In genomic region chrX:138775501-138775900, GRCh38 we compare ENCODE assay signal across 10 cellular contexts.
A peak's percentile ranks its signal among the peaks of the same experiment; 100 is the strongest.
DNase-seq lines count a peak whose midpoint lies in the region; ATAC-seq and TF ChIP-seq lines count a peak whose summit lies in the region.
"Had no signal": no experiment of that assay in that cellular context is flagged by ENCODE, and none has a peak within 500 bp of the region (broad histone marks: within the 10 kb centered on the region; RNA-seq: fewer than 3 reads in every experiment).

No MANE protein-coding gene starts in this region.

- no peaks in the 10 kb centered on the region for H3F3A ChIP-seq in SK-N-SH (replicated peaks; ENCODE audit: insufficient read depth)

- TF ChIP-seq RAD21 in SK-N-SH (IDR thresholded peaks at IDR 0.05; ENCODE audit: low read length), result peak; percentile 58

- TF ChIP-seq EP300 in SK-N-SH (IDR thresholded peaks at IDR 0.05; ENCODE audit: borderline replicate concordance in 1 of 2, low read depth in 1 of 2, low read length in 1 of 2), result no peak

- 2% methylated on average over 5 of the region's 5 CpGs for WGBS in SK-N-SH (ENCODE audit: low lambda C conversion rate)

- no peak overlapping the region for H3K4me3 Mint-ChIP-seq in CD14-positive monocyte
- H3K4me3 Mint-ChIP-seq: stimulated activated naive CD8-positive, alpha-beta T cell treated with anti-CD3 and anti-CD28 coated beads, Interleukin-15, Interleukin-2, amounts not matched to agents 100 ng/mL and 50 ng/mL, for 24 hours had no signal

- H3K4me3 ChIP-seq in SK-N-SH (ENCODE audit: low read depth in 2 of 2, low read length in 1 of 2), result no peak overlapping the region

- DNase-seq in CD14-positive monocyte (ENCODE audit: low spot score), result no peak
- DNase-seq in SK-N-SH, result peak; percentile 30
- DNase-seq in inferior parietal cortex (ENCODE audit: extremely low spot score), result peak; percentile 54
- no peak for DNase-seq in NCI-H146 treated with DMSO at 0.1 percent for 48 hours (lab: John Stamatoyannopoulos, UW; ENCODE audit: unreplicated experiment)

- no peaks in the 10 kb centered on the region for H3K9me3 ChIP-seq in SK-N-SH

- no peak overlapping the region for H3K27ac Mint-ChIP-seq in CD14-positive monocyte
- H3K27ac Mint-ChIP-seq: stimulated activated naive CD8-positive, alpha-beta T cell treated with anti-CD3 and anti-CD28 coated beads, Interleukin-15, Interleukin-2, amounts not matched to agents 100 ng/mL and 50 ng/mL, for 24 hours had no signal

- H3K9me2 ChIP-seq in SK-N-SH, result no peaks in the 10 kb centered on the region

- H3K4me1 ChIP-seq in SK-N-SH (ENCODE audit: control insufficient read depth in 1 of 2, insufficient read depth in 2 of 2, low read depth in 1 of 2, low read length in 1 of 2), result no peaks in the 10 kb centered on the region

- POLR2A ChIA-PET in SK-N-SH (lab: Yijun Ruan, JAX), result no interaction called here

- no peaks in the 10 kb centered on the region for H4K20me1 ChIP-seq in SK-N-SH (ENCODE audit: insufficient read depth)

- CTCF ChIA-PET in SK-N-SH (lab: Yijun Ruan, JAX), result interaction anchor here (0.9 to 1.2 kb wide), 4 partner anchors 9 to 785 kb away, joined by 3 to 4 read pairs (median 4); no protein-coding TSS in a partner anchor

- TF ChIP-seq CTCF in CD14-positive monocyte (IDR thresholded peaks at IDR 0.05) (peak; percentile 46), SK-N-SH (IDR thresholded peaks at IDR 0.05) (peak; percentile 62)

- H3K27me3 ChIP-seq in SK-N-SH (ENCODE audit: insufficient read depth), result no peaks in the 10 kb centered on the region

- H3K79me2 ChIP-seq in SK-N-SH (ENCODE audit: insufficient read depth), result no peaks in the 10 kb centered on the region

- H3K4me1 Mint-ChIP-seq in CD14-positive monocyte, result peaks cover 1% of the 10 kb centered on the region

- H3K9me3 Mint-ChIP-seq in CD14-positive monocyte, result peaks cover 0 to 2% (median 0%) of the 10 kb centered on the region in 7 donors
- H3K9me3 Mint-ChIP-seq: stimulated activated naive CD8-positive, alpha-beta T cell treated with anti-CD3 and anti-CD28 coated beads, Interleukin-15, Interleukin-2, amounts not matched to agents 100 ng/mL and 50 ng/mL, for 24 hours had no signal

- intact Hi-C loops in CD14-positive monocyte (cut with micrococcal nuclease), result loop anchor here (5.0 to 10.0 kb wide), 2 partner anchors 779 to 782 kb away; no protein-coding TSS in a partner anchor

- no peaks in the 10 kb centered on the region for H3K36me3 ChIP-seq in SK-N-SH (replicated peaks in 1 of 2; ENCODE audit: control insufficient read depth in 1 of 2, insufficient read depth in 2 of 2, low read length in 1 of 2)

- no peak overlapping the region for H3K27ac ChIP-seq in SK-N-SH (ENCODE audit: low read depth in 2 of 2, low read length in 1 of 2)
- H3K27ac ChIP-seq: epithelial cell of prostate had no signal

- H3K9ac ChIP-seq in SK-N-SH, result no peak overlapping the region

- H2AFZ ChIP-seq in SK-N-SH (ENCODE audit: low read depth), result no peak overlapping the region

- H3K27me3 Mint-ChIP-seq in CD14-positive monocyte (ENCODE audit: low read depth in 3 of 3), result no peaks in the 10 kb centered on the region
- H3K27me3 Mint-ChIP-seq: stimulated activated naive CD8-positive, alpha-beta T cell treated with anti-CD3 and anti-CD28 coated beads, Interleukin-15, Interleukin-2, amounts not matched to agents 100 ng/mL and 50 ng/mL, for 24 hours had no signal

- no peak overlapping the region for H3K4me2 ChIP-seq in SK-N-SH

- H3K36me3 Mint-ChIP-seq in CD14-positive monocyte, result no peaks in the 10 kb centered on the region

- ATAC-seq in GM21360 (IDR thresholded peaks at IDR 0.05; ENCODE audit: unreplicated experiment) (peak; percentile 66), HG03469 (IDR thresholded peaks at IDR 0.05; ENCODE audit: unreplicated experiment) (no peak), HG02759 (IDR thresholded peaks at IDR 0.05; ENCODE audit: unreplicated experiment) (no peak), HG03457 (IDR thresholded peaks at IDR 0.05; ENCODE audit: unreplicated experiment) (no peak)

TF ChIP-seq in SK-N-SH, 30 proteins besides CTCF, POLR2A, EP300 and RAD21:
- no peak for TF ChIP-seq GATA2 (CRISPR knock-in tag; IDR thresholded peaks at IDR 0.05)
- TF ChIP-seq MAX (IDR thresholded peaks at IDR 0.05; ENCODE audit: low read depth), result no peak
- no peak for TF ChIP-seq REST (IDR thresholded peaks at IDR 0.05; ENCODE audit: low read depth, low read length)
- TF ChIP-seq CHD2 (IDR thresholded peaks at IDR 0.05; ENCODE audit: low read length, partially characterized antibody), result no peak
- TF ChIP-seq MXI1 (IDR thresholded peaks at IDR 0.05; ENCODE audit: low read depth, low read length), result no peak
- no peak for TF ChIP-seq ELF1 (IDR thresholded peaks at IDR 0.05)
- TF ChIP-seq SMC3 (IDR thresholded peaks at IDR 0.05; ENCODE audit: low read depth, low read length), result peak; percentile 34; the same call in 1 of the 2 replicates
- no peak for TF ChIP-seq RFX5 (IDR thresholded peaks at IDR 0.05; ENCODE audit: low read length)
- no peak for TF ChIP-seq YY1 (IDR thresholded peaks at IDR 0.05; ENCODE audit: low read depth)

Comparison
In these comparisons a context has a peak if more than half of its experiments do, and no peak if none do; other contexts are left out.
1. DNase-seq: peak in SK-N-SH (single experiment) and inferior parietal cortex (single experiment); none in CD14-positive monocyte (single experiment) and NCI-H146 treated with DMSO at 0.1 percent for 48 hours (single experiment).